ENCODE assay signal across 1 cellular context in genomic region chr15:101526442-101526841, GRCh38.
TF ChIP-seq lines count a peak whose summit lies in the region.

No MANE protein-coding gene starts in this region.

TF ChIP-seq in GM23338, 12 proteins besides CTCF, POLR2A, EP300 and RAD21:
- TF ChIP-seq ETS1 (IDR thresholded peaks at IDR 0.05) (no peak), JUNB (IDR thresholded peaks at IDR 0.05; ENCODE audit: unreplicated experiment) (no peak), STAT1 (IDR thresholded peaks at IDR 0.05; ENCODE audit: unreplicated experiment) (no peak), ZNF331 (CRISPR knock-in tag; IDR thresholded peaks at IDR 0.05; ENCODE audit: low read depth) (no peak), NANOG (IDR thresholded peaks at IDR 0.05; ENCODE audit: borderline replicate concordance) (no peak), REST (IDR thresholded peaks at IDR 0.05; ENCODE audit: unreplicated experiment) (no peak), POLR2AphosphoS5 (IDR thresholded peaks at IDR 0.05; ENCODE audit: low read depth) (no peak), ZNF462 (CRISPR knock-in tag; IDR thresholded peaks at IDR 0.05) (no peak), EZH2phosphoT487 (IDR thresholded peaks at IDR 0.05; ENCODE audit: unreplicated experiment) (no peak), CREB1 (CRISPR knock-in tag; IDR thresholded peaks at IDR 0.05; ENCODE audit: low read depth) (no peak), ZNF114 (CRISPR knock-in tag; IDR thresholded peaks at IDR 0.05) (no peak)
